Comparison of ENCODE assay signal across 27 cellular contexts in genomic region chrY:8386053-8386452, GRCh38.
"Had no signal": no experiment of that assay in that cellular context is flagged by ENCODE, and none has a peak within 500 bp of the region (broad histone marks: within the 10 kb centered on the region; RNA-seq: fewer than 3 reads in every experiment).

No MANE protein-coding gene starts in this region.

- H3K4me2 ChIP-seq: hepatocyte had no signal

- H3K4me1 ChIP-seq: esophagus muscularis mucosa, foreskin keratinocyte, gastroesophageal sphincter, heart right ventricle had no signal

- H3K4me3 ChIP-seq: esophagus muscularis mucosa, gastroesophageal sphincter, heart right ventricle, hepatocyte had no signal

- H2AFZ ChIP-seq: hepatocyte had no signal

- H3K79me2 ChIP-seq: hepatocyte had no signal

- H3K36me3 ChIP-seq: esophagus muscularis mucosa, gastroesophageal sphincter, heart right ventricle had no signal

- H3K9me3 ChIP-seq: esophagus muscularis mucosa, gastroesophageal sphincter, heart right ventricle had no signal

- DNase-seq: activated CD4-positive, alpha-beta memory T cell treated with anti-CD3 and anti-CD28 coated beads, Interleukin-2, amount 10 ng/mL, durations not matched to agents 7 days and 5 days; activated CD4-positive, alpha-beta T cell treated with anti-CD3 and anti-CD28 coated beads for 1 hour; activated CD4-positive, alpha-beta T cell treated with anti-CD3 and anti-CD28 coated beads for 4 hours; activated CD4-positive, alpha-beta T cell treated with anti-CD3 and anti-CD28 coated beads, Interleukin-2, amount 10 ng/mL, durations not matched to agents 7 days and 5 days; activated CD4-positive, alpha-beta T cell treated with anti-CD3 and anti-CD28 coated beads, Interleukin-2, amount 50 U/mL, for 4 hours; activated CD8-positive, alpha-beta memory T cell treated with anti-CD3 and anti-CD28 coated beads for 24 hours; activated effector memory CD4-positive, alpha-beta T cell treated with Interleukin-2 at 50 U/mL for 16 hours; activated gamma-delta T cell treated with Interleukin-2 at 50 U/mL for 16 hours; activated naive CD4-positive, alpha-beta T cell treated with anti-CD3 and anti-CD28 coated beads, Interleukin-2, amount 50 U/mL, for 16 hours; activated naive CD4-positive, alpha-beta T cell treated with Interleukin-2 at 50 U/mL for 16 hours; activated T-cell treated with anti-CD3 and anti-CD28 coated beads, Interleukin-2, amount 50 U/mL, for 4 hours; amniotic stem cell; anterior cingulate cortex; caudate nucleus; cortex of kidney; dermis blood vessel endothelial cell; effector CD4-positive, alpha-beta T cell; effector memory CD8-positive, alpha-beta T cell; erythroblast; foreskin keratinocyte; heart right ventricle; T-helper 17 cell; T1000 had no signal

- H3K27ac ChIP-seq: esophagus muscularis mucosa, foreskin keratinocyte, gastroesophageal sphincter, heart right ventricle, hepatocyte, VCaP had no signal

- H3K27me3 ChIP-seq: esophagus muscularis mucosa, foreskin keratinocyte, gastroesophageal sphincter, heart right ventricle, hepatocyte had no signal
